8 cellular contexts compared by ENCODE assay signal in genomic region chr5:132457371-132458225, GRCh38. TPM values are rescaled to one million over a fixed set of nuclear protein-coding genes. Genes with fewer than 3 reads are reported as not detected.
DNase-seq lines count a peak whose midpoint lies in the region; ATAC-seq and TF ChIP-seq lines count a peak whose summit lies in the region.

No MANE protein-coding gene starts in this region.

- H3K4me3 ChIP-seq in transverse colon = no peak overlapping the region

- no peaks in the 10 kb centered on the region for H3K27me3 ChIP-seq in transverse colon

- 41 to 76% methylated on average over 1 to 2 of the region's 2 CpGs for WGBS in transverse colon (ENCODE audit: low coverage in 1 of 2), 2 donors

- TF ChIP-seq CTCF in transverse colon (IDR thresholded peaks at IDR 0.05) = no peak

- TF ChIP-seq POLR2A in transverse colon (IDR thresholded peaks at IDR 0.05) = no peak

- ATAC-seq in HG03354 (IDR thresholded peaks at IDR 0.05; ENCODE audit: poor library complexity, severe bottlenecking, unreplicated experiment) = peak; percentile 5
- ATAC-seq in left cardiac atrium = peak; percentile 25 to 57
- ATAC-seq in HG03521 (IDR thresholded peaks at IDR 0.05; ENCODE audit: unreplicated experiment) = no peak

- DNase-seq in EL (peak; percentile 78), left cardiac atrium (no peak), transverse colon (peak; percentile 47), GM19238 (ENCODE audit: insufficient read length, low spot score) (no peak), DMS153 treated with DMSO at 0.1 percent for 48 hours (lab: John Stamatoyannopoulos, UW; ENCODE audit: unreplicated experiment) (no peak)
- peak; percentile 59 for DNase-seq in activated CD8-positive, alpha-beta memory T cell treated with anti-CD3 and anti-CD28 coated beads, Interleukin-2, amount 50 U/mL, for 48 hours

- H3K36me3 ChIP-seq in transverse colon = no peaks in the 10 kb centered on the region

- no peaks in the 10 kb centered on the region for H3K9me3 ChIP-seq in transverse colon

- peak overlapping the region; percentile 81 to 91 (median 88) for H3K27ac ChIP-seq in transverse colon

- TF ChIP-seq EP300 in transverse colon (IDR thresholded peaks at IDR 0.05; ENCODE audit: low read depth) = no peak

- peaks cover 50 to 72% (median 62%) of the 10 kb centered on the region in 4 donors for H3K4me1 ChIP-seq in transverse colon

- in situ Hi-C loops in transverse colon (cut with MboI; ENCODE audit: low pct_ligation_motif_present in 1 of 4, low pct_unique_long_range_greater_than_20kb in 1 of 4, low sequenced_read_pairs in 3 of 4) = no loop called here

- intact Hi-C loops in left cardiac atrium (cut with DNase I) = no loop called here
- intact Hi-C loops in transverse colon (cut with DNase I; ENCODE audit: low total_unique reads) = no loop called here

RNA-seq across cellular contexts. Expression of gene IRF1, which starts 33.0 kb away (rescaled TPM):
- total RNA-seq in left cardiac atrium (10 to 100 TPM; 11.8 to 21.4 TPM), transverse colon (10 to 100 TPM; 40.8 to 86.9 (median 65.5) TPM)

Comparison
In these comparisons a context has a peak if more than half of its experiments do, and no peak if none do; other contexts are left out.
1. DNase-seq: peak in EL (single experiment), activated CD8-positive, alpha-beta memory T cell treated with anti-CD3 and anti-CD28 coated beads, Interleukin-2, amount 50 U/mL, for 48 hours (single experiment) and transverse colon (single experiment); none in left cardiac atrium (single experiment), GM19238 (single experiment) and DMS153 treated with DMSO at 0.1 percent for 48 hours (single experiment).